ENCODE assay signal across 13 cellular contexts in the genomic region with DNA sequence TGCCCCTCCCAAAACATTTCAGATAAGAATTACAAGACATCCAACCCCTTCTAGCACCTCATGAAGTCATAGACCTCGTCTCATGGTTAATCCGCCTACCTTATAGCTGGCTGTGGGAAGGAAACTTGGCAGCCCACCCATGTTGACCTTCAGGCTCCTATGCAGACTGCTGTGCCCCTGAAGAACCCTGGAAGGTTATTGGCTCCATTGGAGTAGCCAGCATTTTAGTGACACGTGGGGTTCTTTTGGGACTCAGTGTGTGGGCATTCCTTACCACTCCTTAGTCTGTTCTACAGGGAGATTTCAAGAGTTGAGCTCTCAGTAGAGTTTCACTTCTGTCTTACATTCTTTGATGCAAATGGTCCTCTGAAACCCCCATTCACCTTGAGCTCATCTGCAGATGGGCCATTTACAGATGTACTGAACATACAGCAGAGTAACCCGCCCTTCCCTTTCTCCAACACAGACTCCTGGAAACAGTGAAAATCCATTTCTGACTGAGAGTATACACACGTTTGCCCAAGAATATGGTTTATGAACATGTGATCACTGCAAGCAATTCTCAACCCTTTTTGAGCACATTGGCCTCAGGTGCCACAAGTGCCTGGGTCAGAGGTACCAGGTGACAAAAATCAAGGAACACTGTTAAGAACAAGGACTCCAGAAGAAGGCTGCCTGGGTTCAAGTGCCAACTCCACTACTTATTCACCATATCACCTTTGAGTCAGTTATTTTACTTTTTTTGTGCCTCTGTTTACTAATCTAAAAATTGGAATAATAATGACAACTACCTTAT. TPM values are rescaled to one million over a fixed set of nuclear protein-coding genes. Genes with fewer than 3 reads are reported as not detected.
DNase-seq lines count a peak whose midpoint lies in the region; ATAC-seq and TF ChIP-seq lines count a peak whose summit lies in the region.
"Had no signal": no experiment of that assay in that cellular context is flagged by ENCODE, and none has a peak within 500 bp of the region (broad histone marks: within the 10 kb centered on the region; RNA-seq: fewer than 3 reads in every experiment).

No MANE protein-coding gene starts in this region.

- intact Hi-C loops in gastrocnemius medialis (cut with DNase I; ENCODE audit: low total_unique reads), result no loop called here

- H3K9me3 ChIP-seq in gastrocnemius medialis, result no peaks in the 10 kb centered on the region

- TF ChIP-seq CTCF in gastrocnemius medialis (IDR thresholded peaks at IDR 0.05 in 4 of 5, conservative IDR thresholded peaks at IDR 0.05 in 1 of 5), result no peak

- ATAC-seq in GM21786 (IDR thresholded peaks at IDR 0.05; ENCODE audit: unreplicated experiment) (peak; percentile 40), HG03565 (IDR thresholded peaks at IDR 0.05; ENCODE audit: unreplicated experiment) (peak; percentile 47), gastrocnemius medialis (no peak)

- H3K4me1 ChIP-seq in gastrocnemius medialis, result no peaks in the 10 kb centered on the region

- H3K4me3 ChIP-seq in skin epidermis (peak overlapping the region in 5 of 7 experiments; percentile 13 to 40 (median 35)), gastrocnemius medialis (no peak overlapping the region)

- H3K27ac ChIP-seq in skin epidermis (peak overlapping the region in 13 of 21 experiments; percentile 4 to 81 (median 61)), gastrocnemius medialis (no peak overlapping the region)

- TF ChIP-seq POLR2A in gastrocnemius medialis (IDR thresholded peaks at IDR 0.05), result no peak

- no peaks in the 10 kb centered on the region for H3K27me3 ChIP-seq in gastrocnemius medialis

- DNase-seq in DMS153 treated with DMSO at 0.1 percent for 48 hours (lab: John Stamatoyannopoulos, UW; ENCODE audit: unreplicated experiment), result peak; percentile 51
- no peak for DNase-seq in DMS153 (lab: John Stamatoyannopoulos, UW)
- DNase-seq in GM19240 (ENCODE audit: insufficient read length, low spot score), result no peak
- DNase-seq in stimulated activated naive CD4-positive, alpha-beta T cell treated with Interleukin-2 at 50 U/mL for 16 hours (lab: John Stamatoyannopoulos, UW), result no peak
- DNase-seq in gastrocnemius medialis, result no peak
- DNase-seq: 8988T; activated CD4-positive, alpha-beta T cell treated with anti-CD3 and anti-CD28 coated beads for 48 hours; activated naive CD8-positive, alpha-beta T cell treated with anti-CD3 and anti-CD28 coated beads, Interleukin-2, amount 10 ng/mL, durations not matched to agents 7 days and 5 days had no signal

- in situ Hi-C loops in gastrocnemius medialis (cut with MboI; ENCODE audit: low sequenced_read_pairs in 4 of 4), result no loop called here

- H3K36me3 ChIP-seq in gastrocnemius medialis, result no peaks in the 10 kb centered on the region

RNA-seq across cellular contexts. Expression of gene HECW1, which starts 54.0 kb away (rescaled TPM):
- total RNA-seq in gastrocnemius medialis, result 1 to 10 TPM; 1.2 to 3.9 (median 2.0) TPM
- total RNA-seq: activated naive CD8-positive, alpha-beta T cell treated with anti-CD3 and anti-CD28 coated beads, Interleukin-2, amount 10 ng/mL, durations not matched to agents 7 days and 5 days; G401; myocyte had no signal

Comparison
In these comparisons a context has a peak if more than half of its experiments do, and no peak if none do; other contexts are left out.
1. ATAC-seq: peak in GM21786 (single experiment) and HG03565 (single experiment); none in gastrocnemius medialis (0 of 2).
2. H3K27ac ChIP-seq: peak in skin epidermis (13 of 21); none in gastrocnemius medialis (0 of 4).
3. H3K4me3 ChIP-seq: peak in skin epidermis (5 of 7); none in gastrocnemius medialis (0 of 4).